Comparison of ENCODE assay signal across 17 cellular contexts in genomic region chr9:92611621-92612275, GRCh38. TPM values are rescaled to one million over a fixed set of nuclear protein-coding genes. Genes with fewer than 3 reads are reported as not detected.
DNase-seq lines count a peak whose midpoint lies in the region; ATAC-seq, FAIRE-seq and TF ChIP-seq lines count a peak whose summit lies in the region.
"Had no signal": no experiment of that assay in that cellular context is flagged by ENCODE, and none has a peak within 500 bp of the region (broad histone marks: within the 10 kb centered on the region; RNA-seq: fewer than 3 reads in every experiment).

No MANE protein-coding gene starts in this region.

- H3K36me3 ChIP-seq in esophagus squamous epithelium: peaks cover 0 to 62% (median 6%) of the 10 kb centered on the region in 3 donors
- H3K36me3 ChIP-seq in HepG2 (replicated peaks in 1 of 2; ENCODE audit: control insufficient read depth in 1 of 2, insufficient read depth in 2 of 2, low read length in 2 of 2): peaks cover 0 to 13% of the 10 kb centered on the region in 2 experiments; a peak in 4 of 5 replicates
- H3K36me3 ChIP-seq in tibial artery: peaks cover 0 to 54% (median 19%) of the 10 kb centered on the region in 3 donors

- H3K23me2 ChIP-seq in H9 (ENCODE audit: insufficient read length, low read depth, low read length, poor library complexity, severe bottlenecking): no peaks in the 10 kb centered on the region

- H2BK120ac ChIP-seq in H9 (ENCODE audit: low read depth, low read length, poor library complexity, severe bottlenecking): no peak overlapping the region

- H3K9me3 ChIP-seq in H9 (ENCODE audit: control insufficient read depth, low read depth, low read length) (no peaks in the 10 kb centered on the region), esophagus squamous epithelium (no peaks in the 10 kb centered on the region), HepG2 (ENCODE audit: low read length) (no peaks in the 10 kb centered on the region), tibial artery (no peaks in the 10 kb centered on the region)
- H3K9me3 ChIP-seq: BLaER1 treated with 17β-estradiol and CSF1 and Interleukin-3, amounts not matched to agents 10 nM and 100 nM; testis had no signal

- H3K4me1 ChIP-seq in H9 (ENCODE audit: insufficient read depth, low read length) (no peaks in the 10 kb centered on the region), esophagus squamous epithelium (peaks cover 35 to 100% (median 52%) of the 10 kb centered on the region in 3 donors), HepG2 (ENCODE audit: insufficient read depth, low read length) (peaks cover 48% of the 10 kb centered on the region), tibial artery (peaks cover 0 to 59% (median 39%) of the 10 kb centered on the region in 4 donors)

- no peak overlapping the region for H3K23ac ChIP-seq in H9 (ENCODE audit: insufficient read length, low read depth, low read length)

- H4K8ac ChIP-seq in H9 (replicated peaks; ENCODE audit: insufficient read length, low read depth, low read length): no peak overlapping the region

- no peak for TF ChIP-seq RAD21 in HepG2 (CRISPR knock-in tag; IDR thresholded peaks at IDR 0.05)

- no peaks in the 10 kb centered on the region for H3K27me3 ChIP-seq in H9 (ENCODE audit: insufficient read depth, low read length)
- no peaks in the 10 kb centered on the region for H3K27me3 ChIP-seq in esophagus squamous epithelium
- no peaks in the 10 kb centered on the region for H3K27me3 ChIP-seq in HepG2 (ENCODE audit: control insufficient read depth in 1 of 2, insufficient read depth in 2 of 2, low read length in 2 of 2)
- H3K27me3 ChIP-seq in tibial artery: no peaks in the 10 kb centered on the region
- H3K27me3 ChIP-seq: BLaER1 treated with 17β-estradiol and CSF1 and Interleukin-3, amounts not matched to agents 10 nM and 100 nM; testis had no signal

- no TSS peak for BruUV-seq in HepG2 (replicated peaks; lab: Mats Ljungman, UMichigan)

- H3K79me2 ChIP-seq in H9 (ENCODE audit: insufficient read depth, low read length) (no peaks in the 10 kb centered on the region), HepG2 (ENCODE audit: insufficient read depth, low read length) (no peaks in the 10 kb centered on the region)
- H3K79me2 ChIP-seq: parathyroid adenoma had no signal

- TF ChIP-seq CTCF in H9 (conservative IDR thresholded peaks at IDR 0.05) (no peak), esophagus squamous epithelium (IDR thresholded peaks at IDR 0.05) (no peak), HepG2 (CRISPR knock-in tag; IDR thresholded peaks at IDR 0.05) (no peak), tibial artery (IDR thresholded peaks at IDR 0.05) (no peak)

- no peak for FAIRE-seq in HepG2 (lab: Jason Lieb, UNC)
- FAIRE-seq: endothelial cell of umbilical vein had no signal

- in situ Hi-C loops in HepG2 (cut with HindIII; ENCODE audit: extremely low pct_ligation_motif_present, low pct_unique_long_range_greater_than_20kb): no loop called here

- TF ChIP-seq EP300 in HepG2 (IDR thresholded peaks at IDR 0.05; ENCODE audit: low read depth in 2 of 2, low read length in 2 of 2) (no peak), HepG2 (CRISPR knock-in tag; IDR thresholded peaks at IDR 0.05; ENCODE audit: borderline replicate concordance) (no peak)

- CTCF ChIA-PET in HepG2 (lab: Yijun Ruan, JAX; ENCODE audit: low intra/inter-chr PET ratio, low total read pairs): no interaction called here

- H3K18ac ChIP-seq in H9 (ENCODE audit: insufficient read length, low read depth, low read length): no peak overlapping the region

- peaks cover 0 to 7% of the 10 kb centered on the region in 2 experiments; a peak in 1 of 4 replicates for H3K4me1 Mint-ChIP-seq in H9

- DNase-seq in H9 (no peak), NCI-H2196 treated with DMSO at 0.1 percent for 48 hours (lab: John Stamatoyannopoulos, UW; ENCODE audit: unreplicated experiment) (peak; percentile 29), esophagus squamous epithelium (lab: John Stamatoyannopoulos, UW) (no peak), sciatic nerve (ENCODE audit: low spot score) (no peak), HepG2 (ENCODE audit: low spot score) (no peak), tibial artery (no peak)
- DNase-seq: activated CD4-positive, alpha-beta T cell treated with anti-CD3 and anti-CD28 coated beads, Interleukin-2, amount 50 U/mL, for 4 hours; activated T-cell treated with anti-CD3 and anti-CD28 coated beads, Interleukin-2, amount 50 U/mL, for 48 hours; kidney glomerular epithelial cell; NCI-H510A; testis had no signal

- H3K27ac ChIP-seq in H9 (ENCODE audit: insufficient read length, low read depth, low read length) (no peak overlapping the region), esophagus squamous epithelium (peak overlapping the region; percentile 62 to 85 (median 78)), HepG2 (ENCODE audit: extremely low read length, insufficient read depth, low read length) (no peak overlapping the region), tibial artery (no peak overlapping the region)
- H3K27ac ChIP-seq: KMS-11, parathyroid adenoma, SK-N-MC, testis had no signal

- no peak overlapping the region for H4K5ac ChIP-seq in H9 (ENCODE audit: insufficient read length, low read depth, low read length)

- peak overlapping the region in 2 of 3 experiments; percentile 81 to 90; a peak in 6 of 7 replicates for H3K27ac Mint-ChIP-seq in H9

- no peaks in the 10 kb centered on the region for H3K9me3 Mint-ChIP-seq in H9

- H3K27me3 Mint-ChIP-seq in H9 (ENCODE audit: low read depth): no peaks in the 10 kb centered on the region

- TF ChIP-seq POLR2A in esophagus squamous epithelium (IDR thresholded peaks at IDR 0.05) (no peak), HepG2 (IDR thresholded peaks at IDR 0.05; ENCODE audit: insufficient read depth in 1 of 2, low read depth in 2 of 2, low read length in 2 of 2) (no peak)

- H3K79me1 ChIP-seq in H9 (ENCODE audit: insufficient read depth, low read depth, low read length, poor library complexity, severe bottlenecking): no peaks in the 10 kb centered on the region

- H2BK20ac ChIP-seq in H9 (ENCODE audit: low read depth, low read length, poor library complexity, severe bottlenecking): no peak overlapping the region

- H3K56ac ChIP-seq in H9 (ENCODE audit: insufficient read length, low read depth, low read length): no peak overlapping the region

- no peak overlapping the region for H2BK5ac ChIP-seq in H9 (ENCODE audit: insufficient read length, low read length)

- ATAC-seq in sciatic nerve (peak; percentile 31), HepG2 (no peak), HG03571 (IDR thresholded peaks at IDR 0.05; ENCODE audit: unreplicated experiment) (no peak)

- H3K4me2 ChIP-seq in H9 (ENCODE audit: insufficient read depth, insufficient read length, low read length) (no peak overlapping the region), HepG2 (ENCODE audit: low read depth, low read length) (no peak overlapping the region)
- H3K4me2 ChIP-seq: BLaER1 treated with 17β-estradiol and CSF1 and Interleukin-3, amounts not matched to agents 10 nM and 100 nM; KMS-11 had no signal

- H3K4me3 ChIP-seq in esophagus squamous epithelium (no peak overlapping the region), HepG2 (replicated peaks in 1 of 3; ENCODE audit: insufficient read depth in 1 of 3, low read depth in 2 of 3, low read length in 3 of 3) (no peak overlapping the region), tibial artery (no peak overlapping the region)
- H3K4me3 ChIP-seq: BLaER1 treated with 17β-estradiol and CSF1 and Interleukin-3, amounts not matched to agents 10 nM and 100 nM; SK-N-MC; testis had no signal

- no peak overlapping the region for H3T11ph ChIP-seq in H9 (ENCODE audit: low read length)

- H3K36me3 Mint-ChIP-seq in H9 (ENCODE audit: insufficient read depth in 1 of 3, low read depth in 3 of 3): peaks cover 5 to 44% (median 20%) of the 10 kb centered on the region in 3 experiments

- WGBS in H9 (ENCODE audit: extremely low coverage, insufficient read length, low lambda C conversion rate): no CpG with 5 or more reads among the region's 10 CpGs
- 49 to 51% methylated on average over 8 to 10 of the region's 10 CpGs for WGBS in esophagus squamous epithelium, 2 donors
- WGBS in HepG2 (ENCODE audit: low lambda C conversion rate): over 99% methylated on average over 10 of the region's 10 CpGs

- no peak overlapping the region for H4K91ac ChIP-seq in H9 (ENCODE audit: insufficient read length, low read depth, low read length)

- no peak overlapping the region for H3K14ac ChIP-seq in H9 (ENCODE audit: insufficient read depth, low read length)

- H3K9ac ChIP-seq in H9 (ENCODE audit: extremely low read depth, insufficient read length, low read length) (no peak overlapping the region), HepG2 (ENCODE audit: insufficient read depth, low read depth, low read length) (no peak overlapping the region)
- H3K9ac ChIP-seq: BLaER1 treated with 17β-estradiol and CSF1 and Interleukin-3, amounts not matched to agents 10 nM and 100 nM; KMS-11; parathyroid adenoma had no signal

- no peak overlapping the region for H2BK12ac ChIP-seq in H9 (ENCODE audit: insufficient read length, low read depth, low read length)

- H2BK15ac ChIP-seq in H9 (ENCODE audit: low read depth, low read length): no peak overlapping the region

- H3K4me3 Mint-ChIP-seq in H9: no peak overlapping the region

- H2AK5ac ChIP-seq in H9 (ENCODE audit: insufficient read length, low read length): no peak overlapping the region

- no peak overlapping the region for H3K4ac ChIP-seq in H9 (ENCODE audit: low read depth, low read length)

- POLR2A ChIA-PET in HepG2 (lab: Yijun Ruan, JAX): no interaction called here

- intact Hi-C loops in esophagus squamous epithelium (cut with DNase I) (no loop called here), sciatic nerve (cut with DNase I) (no loop called here), HepG2 (cut with micrococcal nuclease; ENCODE audit: unreplicated experiment) (no loop called here), tibial artery (cut with DNase I; ENCODE audit: low total_unique reads) (no loop called here)

- no peaks in the 10 kb centered on the region for H4K20me1 ChIP-seq in H9 (ENCODE audit: control insufficient read depth, insufficient read depth, insufficient read length)
- no peaks in the 10 kb centered on the region for H4K20me1 ChIP-seq in HepG2 (ENCODE audit: insufficient read depth, low read length)

- H2AFZ ChIP-seq in H9 (ENCODE audit: low read length) (no peak overlapping the region), HepG2 (ENCODE audit: low read length) (no peak overlapping the region)
- H2AFZ ChIP-seq: parathyroid adenoma had no signal

RNA-seq across cellular contexts. Expression of gene IPPK, which starts 58.2 kb away (rescaled TPM):
- total RNA-seq in H9 (2021): 10.7 and 12.9 TPM in 2 replicates
- total RNA-seq in esophagus squamous epithelium: 10 to 100 TPM; 41.8 to 86.9 (median 46.1) TPM
- 10.7 TPM for total RNA-seq in sciatic nerve
- 14.1 and 15.1 TPM in 2 replicates for total RNA-seq in HepG2 (2016; rRNA removed; fragmentation: Illumina TruSeq; extraction: Trizol)
- 0.91 and 1.3 TPM in 2 replicates for total RNA-seq in HepG2 (2016; cell fraction: cytosol; rRNA removed; fragmentation: Illumina TruSeq; extraction: Trizol; ENCODE audit: low read depth)
- 12.9 and 15.9 TPM in 2 replicates for total RNA-seq in HepG2 (2016; cell fraction: insoluble cytoplasmic fraction; rRNA removed; fragmentation: Illumina TruSeq; extraction: Trizol)
- total RNA-seq in HepG2 (2016; cell fraction: membrane; rRNA removed; fragmentation: Illumina TruSeq; extraction: Trizol): 4.6 and 5.0 TPM in 2 replicates
- 6.5 and 8.3 TPM in 2 replicates for total RNA-seq in HepG2 (2016; cell fraction: nucleus; rRNA removed; fragmentation: Illumina TruSeq; extraction: Trizol)
- polyA plus RNA-seq in HepG2 (2011; rRNA removed): 9.9 and 11.2 TPM in 2 replicates
- polyA plus RNA-seq in HepG2 (2011; cell fraction: cytosol; rRNA removed): 10.8 and 11.0 TPM in 2 replicates
- 17.2 and 18.8 TPM in 2 replicates for polyA plus RNA-seq in HepG2 (2011; cell fraction: nucleus; rRNA removed)
- polyA plus RNA-seq in HepG2 (2012): 5.3 and 5.7 TPM in 2 replicates
- 0.66 and 1.2 TPM in 2 replicates for polyA plus RNA-seq in HepG2 (2016; cell fraction: cytosol; fragmentation: Illumina TruSeq; extraction: Trizol; ENCODE audit: low read depth)
- polyA plus RNA-seq in HepG2 (2016; cell fraction: insoluble cytoplasmic fraction; fragmentation: Illumina TruSeq; extraction: Trizol; ENCODE audit: low read depth): 16.3 and 16.9 TPM in 2 replicates
- polyA plus RNA-seq in HepG2 (2016; cell fraction: membrane; fragmentation: Illumina TruSeq; extraction: Trizol; ENCODE audit: low read depth): 2.2 and 3.4 TPM in 2 replicates
- polyA plus RNA-seq in HepG2 (2016; cell fraction: nucleus; fragmentation: Illumina TruSeq; extraction: Trizol; ENCODE audit: insufficient read depth, low read depth): 12.6 and 15.6 TPM in 2 replicates
- 61.7 and 67.2 TPM in 2 replicates for polyA minus RNA-seq in HepG2 (2011; rRNA and poly(A)+ RNA removed; ENCODE audit: low replicate concordance)
- polyA minus RNA-seq in HepG2 (2011; cell fraction: cytosol; rRNA and poly(A)+ RNA removed): 6.2 and 7.6 TPM in 2 replicates
- polyA minus RNA-seq in HepG2 (2011; cell fraction: nucleus; rRNA and poly(A)+ RNA removed): 9.8 and 10.4 TPM in 2 replicates

Comparison
In these comparisons a context has a peak if more than half of its experiments do, and no peak if none do; other contexts are left out.
1. H3K27ac ChIP-seq: peak in esophagus squamous epithelium (4 of 4); none in H9 (single experiment), HepG2 (single experiment) and tibial artery (0 of 2).